Comparison of ENCODE assay signal across 1 cellular context in the genomic region with DNA sequence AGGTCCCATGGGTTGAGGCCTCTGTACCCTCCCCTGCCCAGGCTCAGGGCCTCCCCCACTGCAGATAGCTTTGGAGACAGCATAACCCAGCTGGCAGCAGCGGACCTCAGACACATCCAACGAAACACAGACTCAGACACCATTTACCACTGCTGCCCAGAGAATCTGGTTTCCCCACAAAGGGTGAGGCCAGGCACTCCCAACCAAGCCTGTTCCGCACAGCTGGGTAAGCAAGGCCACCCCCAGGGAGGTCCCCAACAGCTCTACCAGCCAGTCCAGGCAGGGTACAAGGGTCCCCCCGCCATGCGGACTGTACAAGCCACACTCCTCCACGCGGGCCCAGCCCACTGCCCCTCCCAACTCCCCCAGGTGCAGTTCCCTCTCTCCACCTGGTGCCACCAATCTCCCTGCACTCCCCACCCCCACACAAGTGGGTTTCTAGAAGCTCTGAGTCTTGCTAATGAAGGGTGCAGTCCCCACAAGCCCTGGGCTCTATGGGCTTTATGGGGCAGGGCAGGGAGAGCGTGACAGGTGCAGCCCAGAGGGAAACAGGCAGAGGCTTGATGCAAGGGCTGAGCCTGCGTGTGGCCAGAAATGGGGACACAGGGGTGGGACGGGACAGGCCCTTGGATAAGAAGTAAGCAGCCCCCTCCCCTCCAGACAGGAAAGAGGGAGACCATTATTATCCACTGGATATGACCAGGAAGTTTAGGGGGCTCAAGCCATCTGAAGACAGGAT.
TF ChIP-seq lines count a peak whose summit lies in the region.

No MANE protein-coding gene starts in this region.

TF ChIP-seq in HepG2, 621 proteins besides CTCF, POLR2A, EP300 and RAD21 (continued from another document):
- 0 out of 2 replicates have a peak, but pooled peaks have one; percentile 45 for TF ChIP-seq MZF1 (CRISPR knock-in tag; IDR thresholded peaks at IDR 0.05; ENCODE audit: borderline replicate concordance)
- TF ChIP-seq PLSCR1 (CRISPR knock-in tag; IDR thresholded peaks at IDR 0.05; ENCODE audit: borderline replicate concordance): no peak
- no peak for TF ChIP-seq DNMT3B (CRISPR knock-in tag; conservative IDR thresholded peaks at IDR 0.05)
- TF ChIP-seq, protein P1, sequence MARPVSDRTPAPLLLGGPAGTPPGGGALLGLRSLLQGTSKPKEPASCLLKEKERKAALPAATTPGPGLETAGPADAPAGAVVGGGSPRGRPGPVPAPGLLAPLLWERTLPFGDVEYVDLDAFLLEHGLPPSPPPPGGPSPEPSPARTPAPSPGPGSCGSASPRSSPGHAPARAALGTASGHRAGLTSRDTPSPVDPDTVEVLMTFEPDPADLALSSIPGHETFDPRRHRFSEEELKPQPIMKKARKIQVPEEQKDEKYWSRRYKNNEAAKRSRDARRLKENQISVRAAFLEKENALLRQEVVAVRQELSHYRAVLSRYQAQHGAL (CRISPR knock-in tag; IDR thresholded peaks at IDR 0.05; ENCODE audit: not compliant biosample characterization): no peak
- no peak for TF ChIP-seq GMEB2 (CRISPR knock-in tag; IDR thresholded peaks at IDR 0.05; ENCODE audit: low read depth)
- TF ChIP-seq POLR2G (IDR thresholded peaks at IDR 0.05; ENCODE audit: low read depth, low read length): peak; percentile 39; the same call in 1 of the 2 replicates
- TF ChIP-seq, protein P2, sequence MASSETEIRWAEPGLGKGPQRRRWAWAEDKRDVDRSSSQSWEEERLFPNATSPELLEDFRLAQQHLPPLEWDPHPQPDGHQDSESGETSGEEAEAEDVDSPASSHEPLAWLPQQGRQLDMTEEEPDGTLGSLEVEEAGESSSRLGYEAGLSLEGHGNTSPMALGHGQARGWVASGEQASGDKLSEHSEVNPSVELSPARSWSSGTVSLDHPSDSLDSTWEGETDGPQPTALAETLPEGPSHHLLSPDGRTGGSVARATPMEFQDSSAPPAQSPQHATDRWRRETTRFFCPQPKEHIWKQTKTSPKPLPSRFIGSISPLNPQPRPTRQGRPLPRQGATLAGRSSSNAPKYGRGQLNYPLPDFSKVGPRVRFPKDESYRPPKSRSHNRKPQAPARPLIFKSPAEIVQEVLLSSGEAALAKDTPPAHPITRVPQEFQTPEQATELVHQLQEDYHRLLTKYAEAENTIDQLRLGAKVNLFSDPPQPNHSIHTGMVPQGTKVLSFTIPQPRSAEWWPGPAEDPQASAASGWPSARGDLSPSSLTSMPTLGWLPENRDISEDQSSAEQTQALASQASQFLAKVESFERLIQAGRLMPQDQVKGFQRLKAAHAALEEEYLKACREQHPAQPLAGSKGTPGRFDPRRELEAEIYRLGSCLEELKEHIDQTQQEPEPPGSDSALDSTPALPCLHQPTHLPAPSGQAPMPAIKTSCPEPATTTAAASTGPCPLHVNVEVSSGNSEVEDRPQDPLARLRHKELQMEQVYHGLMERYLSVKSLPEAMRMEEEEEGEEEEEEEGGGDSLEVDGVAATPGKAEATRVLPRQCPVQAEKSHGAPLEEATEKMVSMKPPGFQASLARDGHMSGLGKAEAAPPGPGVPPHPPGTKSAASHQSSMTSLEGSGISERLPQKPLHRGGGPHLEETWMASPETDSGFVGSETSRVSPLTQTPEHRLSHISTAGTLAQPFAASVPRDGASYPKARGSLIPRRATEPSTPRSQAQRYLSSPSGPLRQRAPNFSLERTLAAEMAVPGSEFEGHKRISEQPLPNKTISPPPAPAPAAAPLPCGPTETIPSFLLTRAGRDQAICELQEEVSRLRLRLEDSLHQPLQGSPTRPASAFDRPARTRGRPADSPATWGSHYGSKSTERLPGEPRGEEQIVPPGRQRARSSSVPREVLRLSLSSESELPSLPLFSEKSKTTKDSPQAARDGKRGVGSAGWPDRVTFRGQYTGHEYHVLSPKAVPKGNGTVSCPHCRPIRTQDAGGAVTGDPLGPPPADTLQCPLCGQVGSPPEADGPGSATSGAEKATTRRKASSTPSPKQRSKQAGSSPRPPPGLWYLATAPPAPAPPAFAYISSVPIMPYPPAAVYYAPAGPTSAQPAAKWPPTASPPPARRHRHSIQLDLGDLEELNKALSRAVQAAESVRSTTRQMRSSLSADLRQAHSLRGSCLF (CRISPR knock-in tag; IDR thresholded peaks at IDR 0.05; ENCODE audit: borderline replicate concordance): no peak
- TF ChIP-seq NONO (IDR thresholded peaks at IDR 0.05): no peak
- TF ChIP-seq NONO (CRISPR knock-in tag; conservative IDR thresholded peaks at IDR 0.05): 0 out of 2 replicates have a peak, but pooled peaks have one; percentile 14
- no peak for TF ChIP-seq JUNB (CRISPR knock-in tag; IDR thresholded peaks at IDR 0.05; ENCODE audit: borderline replicate concordance)
- TF ChIP-seq GTF3A (CRISPR knock-in tag; conservative IDR thresholded peaks at IDR 0.05): no peak
